ENCODE assay signal across 11 cellular contexts in the genomic region with DNA sequence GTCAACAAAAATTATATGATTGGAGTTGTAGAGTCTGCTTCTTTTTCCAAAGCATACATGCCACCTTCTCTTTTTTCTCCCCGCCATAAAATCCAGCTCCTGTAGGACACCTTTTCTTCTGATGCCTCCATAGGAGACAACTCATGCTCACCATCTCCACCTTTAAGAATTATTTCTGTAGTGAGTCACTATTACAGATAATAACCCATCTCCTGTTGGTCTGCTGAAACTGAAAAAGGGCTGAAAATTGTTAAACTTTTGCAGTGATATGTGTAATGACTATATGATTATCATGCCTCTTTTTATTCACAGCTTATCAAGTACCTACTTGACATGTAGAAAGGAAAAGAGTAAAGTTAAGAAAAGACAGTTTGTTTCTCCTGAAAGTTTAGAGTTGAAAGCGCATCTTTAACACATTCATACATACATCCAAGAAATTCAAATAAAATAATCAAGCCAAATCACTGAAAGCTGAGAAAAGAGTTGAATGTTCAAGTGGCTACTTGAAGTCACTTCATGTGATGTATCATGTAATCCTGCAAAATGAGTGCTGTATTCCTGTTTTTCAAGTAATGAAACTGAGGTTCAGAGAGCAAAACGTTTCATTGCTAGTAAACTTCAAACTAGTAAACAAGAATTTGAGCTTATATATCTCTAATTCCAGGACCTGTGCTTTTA. TPM values are rescaled to one million over a fixed set of nuclear protein-coding genes. Genes with fewer than 3 reads are reported as not detected.
DNase-seq lines count a peak whose midpoint lies in the region; ATAC-seq, FAIRE-seq and TF ChIP-seq lines count a peak whose summit lies in the region.
"Had no signal": no experiment of that assay in that cellular context is flagged by ENCODE, and none has a peak within 500 bp of the region (broad histone marks: within the 10 kb centered on the region; RNA-seq: fewer than 3 reads in every experiment).

No MANE protein-coding gene starts in this region.

- no peak for TF ChIP-seq POLR2A in GM12878 (IDR thresholded peaks at IDR 0.05; ENCODE audit: low read depth, low read length)

- in situ Hi-C loops in GM12878 (cut with MboI): no loop called here

- H3K79me2 ChIP-seq in GM12878 (ENCODE audit: control insufficient read depth, insufficient read depth, low read length): no peaks in the 10 kb centered on the region; the same call in 1 of the 2 replicates

- peaks cover 35% of the 10 kb centered on the region for H3K36me3 Mint-ChIP-seq in CD8-positive, alpha-beta T cell
- H3K36me3 Mint-ChIP-seq in HFFc6 (ENCODE audit: low read depth) (peaks cover 42% of the 10 kb centered on the region), osteocyte (ENCODE audit: unreplicated experiment) (peaks cover 23% of the 10 kb centered on the region)

- RAD21 ChIA-PET in GM12878 (lab: Charles Lee; ENCODE audit: unreplicated experiment): no interaction called here

- H3K4me2 ChIP-seq in GM12878 (ENCODE audit: control insufficient read depth, insufficient read depth): 0 out of 2 replicates have a peak overlapping the region, but pooled peaks have one; percentile 1

- TF ChIP-seq RAD21 in GM12878 (IDR thresholded peaks at IDR 0.05; ENCODE audit: insufficient read depth, low read depth, low read length): no peak

- no peak for ATAC-seq in CD8-positive, alpha-beta T cell
- ATAC-seq in GM12878 (no peak), GM19397 (IDR thresholded peaks at IDR 0.05; ENCODE audit: unreplicated experiment) (no peak)

- no peak overlapping the region for H3K27ac ChIP-seq in CD8-positive, alpha-beta T cell (ENCODE audit: low read depth, low read length)
- H3K27ac ChIP-seq in GM12878 (ENCODE audit: control insufficient read depth, insufficient read depth) (no peak overlapping the region), caudate nucleus (ENCODE audit: low read depth, low read length) (no peak overlapping the region)

- no peak for TF ChIP-seq EP300 in GM12878 (IDR thresholded peaks at IDR 0.05; ENCODE audit: borderline replicate concordance in 1 of 2, control insufficient read depth in 1 of 2, low read depth in 2 of 2, low read length in 2 of 2)

- DNase-seq in CD8-positive, alpha-beta T cell: no peak
- no peak for DNase-seq in HFFc6
- DNase-seq in GM12878 (ENCODE audit: low read depth, low spot score): no peak
- DNase-seq in osteocyte (ENCODE audit: extremely low spot score, unreplicated experiment): no peak
- no peak for DNase-seq in caudate nucleus (lab: John Stamatoyannopoulos, UW)
- no peak for DNase-seq in NCI-H69 (lab: John Stamatoyannopoulos, UW)
- no peak for DNase-seq in NCI-H2081 (lab: John Stamatoyannopoulos, UW)
- DNase-seq: anterior cingulate cortex, endodermal cell, sigmoid colon had no signal

- 0 out of 2 replicates have a peak overlapping the region, but pooled peaks have one; percentile 13 for H2AFZ ChIP-seq in GM12878 (ENCODE audit: control insufficient read depth, low read depth, low read length)

- no peak overlapping the region for H3K9ac ChIP-seq in GM12878 (ENCODE audit: control insufficient read depth, insufficient read depth, low read length)

- intact Hi-C loops in CD8-positive, alpha-beta T cell (cut with DNase I, micrococcal nuclease): no loop called here
- intact Hi-C loops in GM12878 (cut with micrococcal nuclease; ENCODE audit: unreplicated experiment): no loop called here

- 80% methylated on average over 3 of the region's 3 CpGs for WGBS in GM12878 (ENCODE audit: insufficient coverage, insufficient replicate concordance, low lambda C conversion rate, missing lambda C conversion rate)

- no peak overlapping the region for H3K27ac Mint-ChIP-seq in CD8-positive, alpha-beta T cell
- H3K27ac Mint-ChIP-seq in HFFc6: peak overlapping the region; percentile 65
- peak overlapping the region; percentile 63 for H3K27ac Mint-ChIP-seq in osteocyte (ENCODE audit: unreplicated experiment)
- H3K27ac Mint-ChIP-seq: endodermal cell had no signal

- H3K36me3 ChIP-seq in CD8-positive, alpha-beta T cell (ENCODE audit: insufficient read depth, low read length): no peaks in the 10 kb centered on the region
- H3K36me3 ChIP-seq in GM12878 (ENCODE audit: control insufficient read depth in 2 of 2, insufficient read depth in 2 of 2, low read length in 1 of 2): peaks cover 0 to 5% of the 10 kb centered on the region in 2 experiments; a peak in 1 of 4 replicates

- no peaks in the 10 kb centered on the region for H3K4me1 ChIP-seq in CD8-positive, alpha-beta T cell (ENCODE audit: insufficient read depth, low read length)
- H3K4me1 ChIP-seq in GM12878 (ENCODE audit: control insufficient read depth, insufficient read depth, low read length): no peaks in the 10 kb centered on the region

- no peaks in the 10 kb centered on the region for H4K20me1 ChIP-seq in GM12878 (ENCODE audit: control insufficient read depth, insufficient read depth)

- H3K4me1 Mint-ChIP-seq in CD8-positive, alpha-beta T cell (ENCODE audit: low read depth): peaks cover 18% of the 10 kb centered on the region
- H3K4me1 Mint-ChIP-seq in HFFc6 (ENCODE audit: low read depth): peaks cover 53% of the 10 kb centered on the region
- H3K4me1 Mint-ChIP-seq in osteocyte (ENCODE audit: unreplicated experiment): peaks cover 19% of the 10 kb centered on the region

- H3K9me3 Mint-ChIP-seq in CD8-positive, alpha-beta T cell: peaks cover 11% of the 10 kb centered on the region
- H3K9me3 Mint-ChIP-seq in HFFc6 (peaks cover 29% of the 10 kb centered on the region), osteocyte (ENCODE audit: unreplicated experiment) (peaks cover 19% of the 10 kb centered on the region)

- CTCF ChIA-PET in CD8-positive, alpha-beta T cell (lab: Charles Lee): no interaction called here
- CTCF ChIA-PET in GM12878 (lab: Yijun Ruan, JAX): no interaction called here

- peaks cover 8% of the 10 kb centered on the region for H3K9me3 ChIP-seq in CD8-positive, alpha-beta T cell (ENCODE audit: low read length)
- no peaks in the 10 kb centered on the region; the same call in 1 of the 3 replicates for H3K9me3 ChIP-seq in GM12878 (replicated peaks; ENCODE audit: control insufficient read depth, insufficient read depth, low read length)

- H3K4me3 ChIP-seq in CD8-positive, alpha-beta T cell (ENCODE audit: low read depth, low read length): no peak overlapping the region
- no peak overlapping the region for H3K4me3 ChIP-seq in GM12878
- H3K4me3 ChIP-seq: sigmoid colon had no signal

- no peaks in the 10 kb centered on the region for H3K27me3 ChIP-seq in CD8-positive, alpha-beta T cell (ENCODE audit: insufficient read depth, low read length)
- H3K27me3 ChIP-seq in GM12878 (replicated peaks in 1 of 2; ENCODE audit: control insufficient read depth in 2 of 2, insufficient read depth in 2 of 2, low read length in 1 of 2): no peaks in the 10 kb centered on the region
- H3K27me3 ChIP-seq: sigmoid colon had no signal

- H3K4me3 Mint-ChIP-seq in CD8-positive, alpha-beta T cell: peak overlapping the region; percentile 46
- H3K4me3 Mint-ChIP-seq in HFFc6 (peak overlapping the region; percentile 78), osteocyte (ENCODE audit: unreplicated experiment) (peak overlapping the region; percentile 7)
- H3K4me3 Mint-ChIP-seq: endodermal cell had no signal

- H3K27me3 Mint-ChIP-seq in CD8-positive, alpha-beta T cell (ENCODE audit: low read depth): no peaks in the 10 kb centered on the region
- H3K27me3 Mint-ChIP-seq in HFFc6 (ENCODE audit: insufficient read depth) (no peaks in the 10 kb centered on the region), osteocyte (ENCODE audit: unreplicated experiment) (no peaks in the 10 kb centered on the region)

- POLR2A ChIA-PET in CD8-positive, alpha-beta T cell (lab: Charles Lee): interaction anchor here (0.7 kb wide), 1 partner anchor 23 kb away, joined by 3 read pairs; no protein-coding TSS in a partner anchor
- POLR2A ChIA-PET in GM12878 (lab: Charles Lee): no interaction called here

- TF ChIP-seq CTCF in CD8-positive, alpha-beta T cell (IDR thresholded peaks at IDR 0.05): no peak
- no peak for TF ChIP-seq CTCF in HFFc6 (IDR thresholded peaks at IDR 0.05)
- TF ChIP-seq CTCF in GM12878 (IDR thresholded peaks at IDR 0.05 in 2 of 3, conservative IDR thresholded peaks at IDR 0.05 in 1 of 3; ENCODE audit: control insufficient read depth in 2 of 3, extremely low read depth in 1 of 3, insufficient read depth in 1 of 3, low read depth in 3 of 3, low read length in 3 of 3): no peak
- no peak for TF ChIP-seq CTCF in osteocyte (IDR thresholded peaks at IDR 0.05)

- SMC1A ChIA-PET in GM12878 (lab: Charles Lee; ENCODE audit: uncharacterized antibody, unreplicated experiment): interaction anchor here (0.7 to 1.2 kb wide), 3 partner anchors 8 to 16 kb away, joined by 3 read pairs; no protein-coding TSS in a partner anchor

- BruUV-seq in GM12878 (replicated peaks; lab: Mats Ljungman, UMichigan): no TSS peak

- FAIRE-seq in GM12878 (lab: Jason Lieb, UNC): peak; percentile 68

TF ChIP-seq in GM12878, 131 proteins besides CTCF, POLR2A, EP300 and RAD21 (continues in another document):
- no peak for TF ChIP-seq MYB (IDR thresholded peaks at IDR 0.05; ENCODE audit: borderline replicate concordance, low read depth, low read length)
- TF ChIP-seq ESRRA (IDR thresholded peaks at IDR 0.05; ENCODE audit: low read length): no peak
- TF ChIP-seq POLR2AphosphoS5 (IDR thresholded peaks at IDR 0.05; ENCODE audit: low read length): no peak
- TF ChIP-seq SP1 (IDR thresholded peaks at IDR 0.05; ENCODE audit: low read depth, low read length): no peak

RNA-seq across cellular contexts. Expression of gene LPAR6, which starts 35.5 kb away (rescaled TPM):
- 1 to 10 TPM; 5.4 to 5.7 TPM for total RNA-seq in CD8-positive, alpha-beta T cell
- 1 to 10 TPM; 4.8 to 6.7 (median 5.7) TPM for total RNA-seq in HFFc6 (2021; fragmentation: NEBNext Ultra II Directional; extraction: Animal tissue kit (Norgen Biotek cat#: 25700))
- total RNA-seq in GM12878 (2013; cell fraction: nucleolus; rRNA removed): 1.1 and 1.3 TPM in 2 replicates
- 3.4 TPM in 2 replicates for total RNA-seq in GM12878 (2014; rRNA removed)
- 3.1 and 3.4 TPM in 2 replicates for total RNA-seq in GM12878 (2014; rRNA removed; fragmentation: Illumina TruSeq; extraction: Trizol)
- 2.2 TPM in 2 replicates for total RNA-seq in GM12878 (2021)
- 4.4 TPM for polyA plus RNA-seq in GM12878 (2011; ENCODE audit: low read depth)
- 3.1 and 5.8 TPM in 2 replicates for polyA plus RNA-seq in GM12878 (2011; rRNA removed)
- polyA plus RNA-seq in GM12878 (2011; cell fraction: cytosol; rRNA removed): 0.84 and 0.94 TPM in 2 replicates
- 1.8 and 2.0 TPM in 2 replicates for polyA plus RNA-seq in GM12878 (2011; cell fraction: nucleus; rRNA removed)
- 7.4 and 14.4 TPM in 2 replicates for polyA plus RNA-seq in GM12878 (2012)
- polyA plus RNA-seq in GM12878 (2014; fragmentation: Illumina TruSeq; extraction: Trizol): 4.2 and 7.5 TPM in 2 replicates
- polyA plus RNA-seq in GM12878 (2014; fragmentation: Nextera tagmentation; extraction: Ambion mirVana): 1 to 10 TPM; 2.0 to 3.2 TPM
- 1.9 and 2.3 TPM in 2 replicates for polyA plus RNA-seq in GM12878 (2014; rRNA removed)
- polyA plus RNA-seq in GM12878 (2016; fragmentation: Nextera tagmentation; extraction: Ambion mirVana): 1 to 10 TPM; 1.4 to 2.6 TPM
- 0.51 and 0.52 TPM in 2 replicates for polyA minus RNA-seq in GM12878 (2011; rRNA and poly(A)+ RNA removed)
- not detected in 2 replicates for polyA minus RNA-seq in GM12878 (2011; cell fraction: cytosol; rRNA and poly(A)+ RNA removed)
- polyA minus RNA-seq in GM12878 (2011; cell fraction: nucleus; rRNA and poly(A)+ RNA removed): 1.1 TPM in 2 replicates
- total RNA-seq in osteocyte: 10.1 and 13.0 TPM in 2 replicates

Comparison
In these comparisons a context has a peak if more than half of its experiments do, and no peak if none do; other contexts are left out.
1. H3K4me3 Mint-ChIP-seq: peak in every context shown above with its lines; median percentile 78 in HFFc6; 46 in CD8-positive, alpha-beta T cell; 7 in osteocyte.